9 cellular contexts compared by ENCODE assay signal in genomic region chr5:140214831-140215230, GRCh38. TPM values are rescaled to one million over a fixed set of nuclear protein-coding genes. Genes with fewer than 3 reads are reported as not detected.
DNase-seq lines count a peak whose midpoint lies in the region; ATAC-seq, FAIRE-seq and TF ChIP-seq lines count a peak whose summit lies in the region.
"Had no signal": no experiment of that assay in that cellular context is flagged by ENCODE, and none has a peak within 500 bp of the region (broad histone marks: within the 10 kb centered on the region; RNA-seq: fewer than 3 reads in every experiment).

No MANE protein-coding gene starts in this region.

- H3K4me1 ChIP-seq in SJCRH30 (peaks cover 9% of the 10 kb centered on the region; the same call in 1 of the 2 replicates), kidney (ENCODE audit: control insufficient read depth in 1 of 2, insufficient read depth in 1 of 2, low read depth in 1 of 2, low read length in 2 of 2) (peaks cover 37 to 53% of the 10 kb centered on the region in 2 donors)

- intact Hi-C loops in kidney (cut with DNase I): no loop called here

- DNase-seq in AG20443 (ENCODE audit: low spot score): peak; percentile 42
- DNase-seq in H4 (ENCODE audit: low spot score): peak; percentile 94
- DNase-seq in SJCRH30: peak; percentile 81 to 86
- peak; percentile 50 for DNase-seq in fibroblast of villous mesenchyme (ENCODE audit: low read depth)
- DNase-seq in activated gamma-delta T cell treated with Interleukin-2 at 50 U/mL for 16 hours: no peak
- no peak for DNase-seq in kidney
- no peak for DNase-seq in pons (ENCODE audit: low spot score)

- H3K27ac ChIP-seq in SJCRH30 (no peak overlapping the region), kidney (ENCODE audit: low read depth in 2 of 2, low read length in 2 of 2) (peak overlapping the region in 1 of 2 donors; percentile 25)
- H3K27ac ChIP-seq: neural progenitor cell had no signal

- H3K36me3 ChIP-seq in SJCRH30 (no peaks in the 10 kb centered on the region), kidney (ENCODE audit: control insufficient read depth in 1 of 2, insufficient read depth in 2 of 2, low read length in 2 of 2) (no peaks in the 10 kb centered on the region)
- H3K36me3 ChIP-seq: neural progenitor cell had no signal

- H3K9ac ChIP-seq in kidney (ENCODE audit: low read length in 2 of 2): no peak overlapping the region
- H3K9ac ChIP-seq: neural progenitor cell had no signal

- TF ChIP-seq CTCF in fibroblast of villous mesenchyme (IDR thresholded peaks at IDR 0.05; ENCODE audit: insufficient read depth, low read depth, low read length) (no peak), kidney (IDR thresholded peaks at IDR 0.05; ENCODE audit: borderline replicate concordance, extremely low read depth, insufficient read depth) (no peak)

- H3K27me3 ChIP-seq in SJCRH30: no peaks in the 10 kb centered on the region
- H3K27me3 ChIP-seq: neural progenitor cell had no signal

- no peak overlapping the region for H3K4me3 ChIP-seq in SJCRH30
- no peak overlapping the region for H3K4me3 ChIP-seq in fibroblast of villous mesenchyme (ENCODE audit: low read depth, low read length)
- no peak overlapping the region for H3K4me3 ChIP-seq in kidney (ENCODE audit: low read length in 2 of 2)
- H3K4me3 ChIP-seq: neural progenitor cell had no signal

- H3K9me3 ChIP-seq in SJCRH30 (replicated peaks) (no peaks in the 10 kb centered on the region), kidney (ENCODE audit: control insufficient read depth in 1 of 2, low read length in 2 of 2) (no peaks in the 10 kb centered on the region)

- ATAC-seq in GM19328 (IDR thresholded peaks at IDR 0.05; ENCODE audit: unreplicated experiment): no peak

- no peak for FAIRE-seq in kidney (lab: Jason Lieb, UNC)

RNA-seq across cellular contexts. Expression of gene CYSTM1, which starts 39.8 kb away (rescaled TPM):
- 15.4 and 23.0 TPM in 2 replicates for total RNA-seq in H4 (2014; rRNA removed; shearing (Covaris generic))
- total RNA-seq in SJCRH30 (2014; rRNA removed; shearing (Covaris generic)): 9.4 and 10.5 TPM in 2 replicates
- total RNA-seq in fibroblast of villous mesenchyme (9.5 and 15.8 TPM in 2 replicates), kidney (157 TPM)
- 485 TPM for polyA plus RNA-seq in kidney (ENCODE audit: insufficient read depth, low read depth, low replicate concordance)

Comparison
In these comparisons a context has a peak if more than half of its experiments do, and no peak if none do; other contexts are left out.
1. DNase-seq: peak in AG20443 (single experiment), H4 (single experiment), SJCRH30 (2 of 2) and fibroblast of villous mesenchyme (single experiment); none in activated gamma-delta T cell treated with Interleukin-2 at 50 U/mL for 16 hours (single experiment), kidney (single experiment) and pons (single experiment).